ENCODE assay signal across 1 cellular context in the genomic region with DNA sequence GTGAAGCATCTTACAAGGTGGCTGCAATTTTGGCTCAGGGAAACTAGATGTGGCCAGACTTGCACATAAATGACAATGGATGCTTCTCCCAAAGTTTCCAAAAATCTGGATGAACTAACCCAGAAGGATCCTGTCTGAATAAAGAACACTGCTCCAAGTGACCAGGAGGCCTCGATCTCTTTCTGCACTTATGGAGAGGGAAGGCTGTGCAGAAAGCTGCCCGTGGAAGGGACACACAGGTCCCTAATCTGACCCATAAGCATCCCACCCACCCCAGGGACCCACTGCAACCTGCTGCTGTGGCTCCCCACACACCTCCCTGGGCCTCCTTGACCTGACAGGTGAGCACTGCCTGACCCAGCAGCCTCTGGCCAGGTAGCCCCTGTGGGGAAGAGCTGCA.
TF ChIP-seq lines count a peak whose summit lies in the region.

No MANE protein-coding gene starts in this region.

TF ChIP-seq in HCT116, 20 proteins besides CTCF, POLR2A, EP300 and RAD21 (continued from another document):
- TF ChIP-seq, protein P1, sequence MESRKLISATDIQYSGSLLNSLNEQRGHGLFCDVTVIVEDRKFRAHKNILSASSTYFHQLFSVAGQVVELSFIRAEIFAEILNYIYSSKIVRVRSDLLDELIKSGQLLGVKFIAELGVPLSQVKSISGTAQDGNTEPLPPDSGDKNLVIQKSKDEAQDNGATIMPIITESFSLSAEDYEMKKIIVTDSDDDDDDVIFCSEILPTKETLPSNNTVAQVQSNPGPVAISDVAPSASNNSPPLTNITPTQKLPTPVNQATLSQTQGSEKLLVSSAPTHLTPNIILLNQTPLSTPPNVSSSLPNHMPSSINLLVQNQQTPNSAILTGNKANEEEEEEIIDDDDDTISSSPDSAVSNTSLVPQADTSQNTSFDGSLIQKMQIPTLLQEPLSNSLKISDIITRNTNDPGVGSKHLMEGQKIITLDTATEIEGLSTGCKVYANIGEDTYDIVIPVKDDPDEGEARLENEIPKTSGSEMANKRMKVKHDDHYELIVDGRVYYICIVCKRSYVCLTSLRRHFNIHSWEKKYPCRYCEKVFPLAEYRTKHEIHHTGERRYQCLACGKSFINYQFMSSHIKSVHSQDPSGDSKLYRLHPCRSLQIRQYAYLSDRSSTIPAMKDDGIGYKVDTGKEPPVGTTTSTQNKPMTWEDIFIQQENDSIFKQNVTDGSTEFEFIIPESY (IDR thresholded peaks at IDR 0.05; ENCODE audit: extremely low read depth, insufficient replicate concordance, low read length) = no peak
- TF ChIP-seq EZH2phosphoT487 (IDR thresholded peaks at IDR 0.05; ENCODE audit: borderline replicate concordance) = no peak
- TF ChIP-seq, protein P2, sequence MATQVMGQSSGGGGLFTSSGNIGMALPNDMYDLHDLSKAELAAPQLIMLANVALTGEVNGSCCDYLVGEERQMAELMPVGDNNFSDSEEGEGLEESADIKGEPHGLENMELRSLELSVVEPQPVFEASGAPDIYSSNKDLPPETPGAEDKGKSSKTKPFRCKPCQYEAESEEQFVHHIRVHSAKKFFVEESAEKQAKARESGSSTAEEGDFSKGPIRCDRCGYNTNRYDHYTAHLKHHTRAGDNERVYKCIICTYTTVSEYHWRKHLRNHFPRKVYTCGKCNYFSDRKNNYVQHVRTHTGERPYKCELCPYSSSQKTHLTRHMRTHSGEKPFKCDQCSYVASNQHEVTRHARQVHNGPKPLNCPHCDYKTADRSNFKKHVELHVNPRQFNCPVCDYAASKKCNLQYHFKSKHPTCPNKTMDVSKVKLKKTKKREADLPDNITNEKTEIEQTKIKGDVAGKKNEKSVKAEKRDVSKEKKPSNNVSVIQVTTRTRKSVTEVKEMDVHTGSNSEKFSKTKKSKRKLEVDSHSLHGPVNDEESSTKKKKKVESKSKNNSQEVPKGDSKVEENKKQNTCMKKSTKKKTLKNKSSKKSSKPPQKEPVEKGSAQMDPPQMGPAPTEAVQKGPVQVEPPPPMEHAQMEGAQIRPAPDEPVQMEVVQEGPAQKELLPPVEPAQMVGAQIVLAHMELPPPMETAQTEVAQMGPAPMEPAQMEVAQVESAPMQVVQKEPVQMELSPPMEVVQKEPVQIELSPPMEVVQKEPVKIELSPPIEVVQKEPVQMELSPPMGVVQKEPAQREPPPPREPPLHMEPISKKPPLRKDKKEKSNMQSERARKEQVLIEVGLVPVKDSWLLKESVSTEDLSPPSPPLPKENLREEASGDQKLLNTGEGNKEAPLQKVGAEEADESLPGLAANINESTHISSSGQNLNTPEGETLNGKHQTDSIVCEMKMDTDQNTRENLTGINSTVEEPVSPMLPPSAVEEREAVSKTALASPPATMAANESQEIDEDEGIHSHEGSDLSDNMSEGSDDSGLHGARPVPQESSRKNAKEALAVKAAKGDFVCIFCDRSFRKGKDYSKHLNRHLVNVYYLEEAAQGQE (IDR thresholded peaks at IDR 0.05; ENCODE audit: low read depth) = no peak
